ENCODE assay signal across 8 cellular contexts in the genomic region with DNA sequence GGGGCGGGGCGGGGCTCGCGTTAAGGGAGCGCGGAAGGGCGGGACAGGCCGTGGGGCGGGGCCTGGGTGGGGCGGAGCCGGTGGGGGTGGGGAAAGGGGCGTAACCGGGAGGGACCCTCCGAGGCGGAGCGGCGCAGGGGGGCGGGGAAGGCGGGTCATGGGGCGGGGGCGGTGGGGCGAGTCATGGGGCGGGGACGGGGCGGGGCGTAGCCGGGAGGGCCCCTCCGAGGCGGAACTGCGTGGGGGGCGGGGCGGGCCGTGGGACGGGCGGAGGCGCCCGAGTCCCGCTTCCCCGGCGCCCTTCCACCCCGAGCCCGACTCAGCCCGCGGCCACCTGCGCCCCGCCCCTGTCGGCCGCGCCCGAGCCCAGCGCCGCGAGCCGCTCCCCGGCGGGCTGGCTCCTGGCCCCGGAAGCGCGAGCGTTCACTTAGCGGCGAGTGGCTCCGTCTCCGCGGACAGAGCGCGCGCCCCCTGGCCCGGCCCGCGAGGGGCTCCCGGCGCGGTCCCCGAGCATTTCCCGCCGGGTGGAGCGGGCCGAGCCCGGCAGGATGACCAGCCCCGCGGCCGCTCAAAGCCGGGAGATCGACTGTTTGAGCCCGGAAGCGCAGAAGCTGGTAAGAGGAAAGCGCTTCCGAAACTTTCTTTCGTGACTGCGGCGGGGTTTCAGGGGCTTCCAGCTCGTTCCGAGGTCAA.
DNase-seq lines count a peak whose midpoint lies in the region; ATAC-seq and TF ChIP-seq lines count a peak whose summit lies in the region.

No MANE protein-coding gene starts in this region.

- H4K12ac ChIP-seq in trophoblast cell (ENCODE audit: low read depth, low read length): no peak overlapping the region

- intact Hi-C loops in Right ventricle myocardium superior (cut with DNase I): no loop called here

- WGBS in trophoblast cell (ENCODE audit: extremely low coverage, insufficient coverage, insufficient read length): no CpG with 5 or more reads among the region's 94 CpGs

- peak; percentile 90 for DNase-seq in EL
- DNase-seq in GOT3 (lab: John Stamatoyannopoulos, UW): peak; percentile 71
- peak; percentile 77 for DNase-seq in M059J (ENCODE audit: low read depth)
- DNase-seq in activated naive CD4-positive, alpha-beta T cell treated with anti-CD3 and anti-CD28 coated beads, Interleukin-2, amount 50 U/mL, for 72 hours (ENCODE audit: low spot score in 2 of 2): peak; percentile 93
- peak; percentile 98 for DNase-seq in Right ventricle myocardium superior
- peak; percentile 83 to 91 for DNase-seq in trophoblast cell
- peak; percentile 98 for DNase-seq in ureter (ENCODE audit: low spot score)

- peak overlapping the region; percentile 67 for H2AK5ac ChIP-seq in trophoblast cell (ENCODE audit: low read length)

- no peaks in the 10 kb centered on the region for H3K9me3 ChIP-seq in trophoblast cell (ENCODE audit: insufficient read depth, low read depth, low read length)

- peak overlapping the region; percentile 32 for H3K27ac ChIP-seq in trophoblast cell (ENCODE audit: low read depth, low read length)

- peaks cover 29 to 38% of the 10 kb centered on the region in 2 experiments for H3K4me1 ChIP-seq in trophoblast cell (ENCODE audit: control insufficient read depth in 1 of 2, insufficient read depth in 2 of 2, low read length in 2 of 2)

- peak overlapping the region; percentile 73 for H3K4ac ChIP-seq in trophoblast cell (ENCODE audit: low read depth, low read length)

- H4K8ac ChIP-seq in trophoblast cell (ENCODE audit: low read depth, low read length): peak overlapping the region; percentile 38

- peak overlapping the region; percentile 62 for H4K91ac ChIP-seq in trophoblast cell (ENCODE audit: low read depth, low read length)

- peak overlapping the region; percentile 80 for H2BK5ac ChIP-seq in trophoblast cell (ENCODE audit: low read depth, low read length, poor library complexity)

- H3K27me3 ChIP-seq in trophoblast cell (ENCODE audit: insufficient read depth, low read length): no peaks in the 10 kb centered on the region

- H2AFZ ChIP-seq in trophoblast cell (ENCODE audit: insufficient read depth, low read length, poor library complexity): peak overlapping the region; percentile 62

- H3K9ac ChIP-seq in trophoblast cell (ENCODE audit: low read length): peak overlapping the region; percentile 79

- H3K23ac ChIP-seq in trophoblast cell (ENCODE audit: low read length): no peak overlapping the region

- peak overlapping the region; percentile 1 for H2BK12ac ChIP-seq in trophoblast cell (ENCODE audit: low read length)

- peak overlapping the region; percentile 85 for H3K18ac ChIP-seq in trophoblast cell (ENCODE audit: low read length)

- H3K79me2 ChIP-seq in trophoblast cell (ENCODE audit: control insufficient read depth, insufficient read depth, low read length, poor library complexity): peaks cover 24% of the 10 kb centered on the region

- peak overlapping the region; percentile 67 for H3K14ac ChIP-seq in trophoblast cell (ENCODE audit: low read length)

- no peaks in the 10 kb centered on the region for H3K9me3 Mint-ChIP-seq in activated naive CD4-positive, alpha-beta T cell treated with anti-CD3 and anti-CD28 coated beads, Interleukin-2, amount 50 U/mL, for 72 hours

- peak; percentile 35 for ATAC-seq in SK-N-SH treated with all-trans-retinoic acid at 6 μM for 48 hours
- peak; percentile 44 to 77 for ATAC-seq in activated naive CD4-positive, alpha-beta T cell treated with anti-CD3 and anti-CD28 coated beads, Interleukin-2, amount 50 U/mL, for 72 hours
- peak; percentile 79 for ATAC-seq in Right ventricle myocardium superior (ENCODE audit: poor library complexity)

- peaks cover 20% of the 10 kb centered on the region for H3K79me1 ChIP-seq in trophoblast cell (ENCODE audit: low read length)

- peaks cover 24 to 28% of the 10 kb centered on the region in 2 donors for H3K36me3 Mint-ChIP-seq in activated naive CD4-positive, alpha-beta T cell treated with anti-CD3 and anti-CD28 coated beads, Interleukin-2, amount 50 U/mL, for 72 hours

- peak overlapping the region; percentile 95 for H3K4me2 ChIP-seq in trophoblast cell (ENCODE audit: low read length)

- H3K27ac Mint-ChIP-seq in activated naive CD4-positive, alpha-beta T cell treated with anti-CD3 and anti-CD28 coated beads, Interleukin-2, amount 50 U/mL, for 72 hours: peak overlapping the region; percentile 98 to 99

- H3K4me3 ChIP-seq in trophoblast cell (ENCODE audit: low read depth, low read length): peak overlapping the region; percentile 91

- no peaks in the 10 kb centered on the region for H3K36me3 ChIP-seq in trophoblast cell (ENCODE audit: control insufficient read depth in 1 of 2, insufficient read depth in 2 of 2, low read length in 2 of 2)

- peak overlapping the region; percentile 62 for H2BK120ac ChIP-seq in trophoblast cell (ENCODE audit: insufficient read depth, low read length, poor library complexity)

TF ChIP-seq in SK-N-SH treated with all-trans-retinoic acid at 6 μM for 48 hours, 23 proteins besides CTCF, POLR2A, EP300 and RAD21:
- TF ChIP-seq ZFP3 (CRISPR knock-in tag; IDR thresholded peaks at IDR 0.05): no peak
- TF ChIP-seq ZNF70 (CRISPR knock-in tag; IDR thresholded peaks at IDR 0.05): no peak
- no peak for TF ChIP-seq ISL1 (CRISPR knock-in tag; IDR thresholded peaks at IDR 0.05)
- no peak for TF ChIP-seq OSR1 (CRISPR knock-in tag; IDR thresholded peaks at IDR 0.05)
- TF ChIP-seq TOX (CRISPR knock-in tag; IDR thresholded peaks at IDR 0.05; ENCODE audit: borderline replicate concordance): no peak
- TF ChIP-seq, protein P1, sequence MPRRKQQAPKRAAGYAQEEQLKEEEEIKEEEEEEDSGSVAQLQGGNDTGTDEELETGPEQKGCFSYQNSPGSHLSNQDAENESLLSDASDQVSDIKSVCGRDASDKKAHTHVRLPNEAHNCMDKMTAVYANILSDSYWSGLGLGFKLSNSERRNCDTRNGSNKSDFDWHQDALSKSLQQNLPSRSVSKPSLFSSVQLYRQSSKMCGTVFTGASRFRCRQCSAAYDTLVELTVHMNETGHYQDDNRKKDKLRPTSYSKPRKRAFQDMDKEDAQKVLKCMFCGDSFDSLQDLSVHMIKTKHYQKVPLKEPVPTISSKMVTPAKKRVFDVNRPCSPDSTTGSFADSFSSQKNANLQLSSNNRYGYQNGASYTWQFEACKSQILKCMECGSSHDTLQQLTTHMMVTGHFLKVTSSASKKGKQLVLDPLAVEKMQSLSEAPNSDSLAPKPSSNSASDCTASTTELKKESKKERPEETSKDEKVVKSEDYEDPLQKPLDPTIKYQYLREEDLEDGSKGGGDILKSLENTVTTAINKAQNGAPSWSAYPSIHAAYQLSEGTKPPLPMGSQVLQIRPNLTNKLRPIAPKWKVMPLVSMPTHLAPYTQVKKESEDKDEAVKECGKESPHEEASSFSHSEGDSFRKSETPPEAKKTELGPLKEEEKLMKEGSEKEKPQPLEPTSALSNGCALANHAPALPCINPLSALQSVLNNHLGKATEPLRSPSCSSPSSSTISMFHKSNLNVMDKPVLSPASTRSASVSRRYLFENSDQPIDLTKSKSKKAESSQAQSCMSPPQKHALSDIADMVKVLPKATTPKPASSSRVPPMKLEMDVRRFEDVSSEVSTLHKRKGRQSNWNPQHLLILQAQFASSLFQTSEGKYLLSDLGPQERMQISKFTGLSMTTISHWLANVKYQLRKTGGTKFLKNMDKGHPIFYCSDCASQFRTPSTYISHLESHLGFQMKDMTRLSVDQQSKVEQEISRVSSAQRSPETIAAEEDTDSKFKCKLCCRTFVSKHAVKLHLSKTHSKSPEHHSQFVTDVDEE (CRISPR knock-in tag; IDR thresholded peaks at IDR 0.05): no peak
- TF ChIP-seq BACH2 (CRISPR knock-in tag; IDR thresholded peaks at IDR 0.05; ENCODE audit: borderline replicate concordance): no peak
- TF ChIP-seq TCF4 (CRISPR knock-in tag; IDR thresholded peaks at IDR 0.05; ENCODE audit: borderline replicate concordance): no peak
- TF ChIP-seq ZNF8 (CRISPR knock-in tag; IDR thresholded peaks at IDR 0.05): no peak
- no peak for TF ChIP-seq ZNF565 (CRISPR knock-in tag; conservative IDR thresholded peaks at IDR 0.05; ENCODE audit: low read depth)
- TF ChIP-seq ZFP30 (CRISPR knock-in tag; IDR thresholded peaks at IDR 0.05): no peak
- TF ChIP-seq GLIS3 (CRISPR knock-in tag; IDR thresholded peaks at IDR 0.05): no peak
TF ChIP-seq in SK-N-SH treated with all-trans-retinoic acid at 6 μM for 48 hours: peak in this region for 0.

Comparison
In these comparisons a context has a peak if more than half of its experiments do, and no peak if none do; other contexts are left out.
1. Peak in every context shown above with its lines: DNase-seq, ATAC-seq, H3K4me3 ChIP-seq and H3K27ac ChIP-seq.